Comparison of ENCODE assay signal across 9 cellular contexts in genomic region chr9:113541019-113541900, GRCh38.
DNase-seq lines count a peak whose midpoint lies in the region; ATAC-seq and TF ChIP-seq lines count a peak whose summit lies in the region.
"Had no signal": no experiment of that assay in that cellular context is flagged by ENCODE, and none has a peak within 500 bp of the region (broad histone marks: within the 10 kb centered on the region; RNA-seq: fewer than 3 reads in every experiment).

No MANE protein-coding gene starts in this region.

- peak; percentile 83 for TF ChIP-seq POLR2A in erythroblast (IDR thresholded peaks at IDR 0.05; ENCODE audit: low read length)

- peak overlapping the region; percentile 83 for H3K27ac Mint-ChIP-seq in nephron progenitor cell
- no peak overlapping the region for H3K27ac Mint-ChIP-seq in activated T-helper 2 cell treated with anti-CD3 and anti-CD28 coated beads, Interferon-gamma antibody, Interleukin-2, Interleukin-4, amounts not matched to agents 10 μg/mL and 5 μg/mL and 100 μg/mL, durations not matched to agents 14 hours and 24 hours and 36 hours

- peaks cover 4% of the 10 kb centered on the region for H3K27me3 Mint-ChIP-seq in nephron progenitor cell (ENCODE audit: low read depth, poor library complexity)
- H3K27me3 Mint-ChIP-seq in activated T-helper 2 cell treated with anti-CD3 and anti-CD28 coated beads, Interferon-gamma antibody, Interleukin-2, Interleukin-4, amounts not matched to agents 10 μg/mL and 5 μg/mL and 100 μg/mL, durations not matched to agents 14 hours and 24 hours and 36 hours (ENCODE audit: low read depth): no peaks in the 10 kb centered on the region

- ATAC-seq in HG03469 (IDR thresholded peaks at IDR 0.05; ENCODE audit: unreplicated experiment) (no peak), GM21825 (IDR thresholded peaks at IDR 0.05; ENCODE audit: unreplicated experiment) (no peak), HG02623 (IDR thresholded peaks at IDR 0.05; ENCODE audit: unreplicated experiment) (no peak)

- no peak for TF ChIP-seq CTCF in nephron progenitor cell (IDR thresholded peaks at IDR 0.05)

- intact Hi-C loops in activated T-helper 2 cell treated with anti-CD3 and anti-CD28 coated beads, Interferon-gamma antibody, Interleukin-2, Interleukin-4, amounts not matched to agents 10 μg/mL and 5 μg/mL and 100 μg/mL, durations not matched to agents 14 hours and 24 hours and 36 hours (cut with micrococcal nuclease): no loop called here

- no peak overlapping the region for H3K4me3 Mint-ChIP-seq in nephron progenitor cell
- H3K4me3 Mint-ChIP-seq in activated T-helper 2 cell treated with anti-CD3 and anti-CD28 coated beads, Interferon-gamma antibody, Interleukin-2, Interleukin-4, amounts not matched to agents 10 μg/mL and 5 μg/mL and 100 μg/mL, durations not matched to agents 14 hours and 24 hours and 36 hours (ENCODE audit: low read depth): no peak overlapping the region

- no peaks in the 10 kb centered on the region for H3K9me3 Mint-ChIP-seq in nephron progenitor cell
- H3K9me3 Mint-ChIP-seq in activated T-helper 2 cell treated with anti-CD3 and anti-CD28 coated beads, Interferon-gamma antibody, Interleukin-2, Interleukin-4, amounts not matched to agents 10 μg/mL and 5 μg/mL and 100 μg/mL, durations not matched to agents 14 hours and 24 hours and 36 hours: no peaks in the 10 kb centered on the region

- DNase-seq in ELR (ENCODE audit: low read depth) (peak; percentile 44), OCI-M1 (lab: John Stamatoyannopoulos, UW) (peak; percentile 89), erythroblast (lab: John Stamatoyannopoulos, UW) (peak; percentile 80 to 90), nephron progenitor cell (peak; percentile 71)
- no peak for DNase-seq in activated T-helper 2 cell treated with anti-CD3 and anti-CD28 coated beads, Interferon-gamma antibody, Interleukin-2, Interleukin-4, amounts not matched to agents 10 μg/mL and 5 μg/mL and 100 μg/mL, durations not matched to agents 14 hours and 24 hours and 36 hours (ENCODE audit: low spot score)
- DNase-seq: psoas muscle had no signal

- peaks cover 80% of the 10 kb centered on the region for H3K4me1 Mint-ChIP-seq in nephron progenitor cell
- peaks cover 3% of the 10 kb centered on the region for H3K4me1 Mint-ChIP-seq in activated T-helper 2 cell treated with anti-CD3 and anti-CD28 coated beads, Interferon-gamma antibody, Interleukin-2, Interleukin-4, amounts not matched to agents 10 μg/mL and 5 μg/mL and 100 μg/mL, durations not matched to agents 14 hours and 24 hours and 36 hours (ENCODE audit: low read depth)

- H3K36me3 Mint-ChIP-seq in nephron progenitor cell (ENCODE audit: low read depth): no peaks in the 10 kb centered on the region
- H3K36me3 Mint-ChIP-seq in activated T-helper 2 cell treated with anti-CD3 and anti-CD28 coated beads, Interferon-gamma antibody, Interleukin-2, Interleukin-4, amounts not matched to agents 10 μg/mL and 5 μg/mL and 100 μg/mL, durations not matched to agents 14 hours and 24 hours and 36 hours (ENCODE audit: low read depth): peaks cover 53% of the 10 kb centered on the region
